ENCODE assay signal across 8 cellular contexts in genomic region chr3:45592830-45593707, GRCh38. TPM values are rescaled to one million over a fixed set of nuclear protein-coding genes. Genes with fewer than 3 reads are reported as not detected.
DNase-seq lines count a peak whose midpoint lies in the region; ATAC-seq and TF ChIP-seq lines count a peak whose summit lies in the region.

No MANE protein-coding gene starts in this region.

- TF ChIP-seq CTCF in C4-2B (conservative IDR thresholded peaks at IDR 0.05) = peak; percentile 91

- peak; percentile 79 for ATAC-seq in left colon
- ATAC-seq in HG03520 (IDR thresholded peaks at IDR 0.05; ENCODE audit: unreplicated experiment) = no peak

- H3K4me3 Mint-ChIP-seq in activated CD4-positive, alpha-beta T cell treated with anti-CD3 and anti-CD28 coated beads, Interleukin-2, amount 10 ng/mL, durations not matched to agents 7 days and 5 days = peak overlapping the region; percentile 73

- peak overlapping the region; percentile 98 for H3K27ac ChIP-seq in C4-2B

- intact Hi-C loops in left colon (cut with DNase I, micrococcal nuclease) = loop anchor here in 1 of 2 donors (5.0 kb wide), 1 partner anchor 64 kb away; no protein-coding TSS in a partner anchor

- CTCF ChIA-PET in HEK293T (lab: Yijun Ruan, JAX) = interaction anchor here (1.1 to 1.2 kb wide), 2 partner anchors 11 to 67 kb away, joined by 4 read pairs; no protein-coding TSS in a partner anchor
- CTCF ChIA-PET in activated CD4-positive, alpha-beta T cell treated with anti-CD3 and anti-CD28 coated beads, Interleukin-2, amount 10 ng/mL, durations not matched to agents 7 days and 5 days (lab: Charles Lee) = no interaction called here

- peaks cover 19% of the 10 kb centered on the region for H3K36me3 Mint-ChIP-seq in activated CD4-positive, alpha-beta T cell treated with anti-CD3 and anti-CD28 coated beads, Interleukin-2, amount 10 ng/mL, durations not matched to agents 7 days and 5 days (ENCODE audit: low read depth)

- POLR2A ChIA-PET in HEK293T (lab: Yijun Ruan, JAX) = interaction anchor here (0.8 kb wide), 1 partner anchor 43 kb away, joined by 3 read pairs; no protein-coding TSS in a partner anchor
- POLR2A ChIA-PET in activated CD4-positive, alpha-beta T cell treated with anti-CD3 and anti-CD28 coated beads, Interleukin-2, amount 10 ng/mL, durations not matched to agents 7 days and 5 days (lab: Charles Lee) = no interaction called here

- H3K9me3 Mint-ChIP-seq in activated CD4-positive, alpha-beta T cell treated with anti-CD3 and anti-CD28 coated beads, Interleukin-2, amount 10 ng/mL, durations not matched to agents 7 days and 5 days = no peaks in the 10 kb centered on the region

- DNase-seq in HEK293T (ENCODE audit: extremely low spot score) = peak; percentile 88
- DNase-seq in NCI-H524 treated with DMSO at 0.1 percent for 48 hours (lab: John Stamatoyannopoulos, UW) = peak; percentile 53
- peak; percentile 76 for DNase-seq in activated CD4-positive, alpha-beta T cell treated with anti-CD3 and anti-CD28 coated beads, Interleukin-2, amount 10 ng/mL, durations not matched to agents 7 days and 5 days
- DNase-seq in dedifferentiated amniotic fluid mesenchymal stem cell (ENCODE audit: extremely low spot score) = peak; percentile 92
- peak; percentile 95 for DNase-seq in left colon
- DNase-seq in stimulated activated CD4-positive, alpha-beta T cell treated with anti-CD3 and anti-CD28 coated beads, Interleukin-15, amount 100 ng/mL, for 48 hours (ENCODE audit: low read depth in 2 of 2) = peak; percentile 47 to 59

- H3K27ac Mint-ChIP-seq in activated CD4-positive, alpha-beta T cell treated with anti-CD3 and anti-CD28 coated beads, Interleukin-2, amount 10 ng/mL, durations not matched to agents 7 days and 5 days = peak overlapping the region; percentile 90

- peaks cover 46% of the 10 kb centered on the region for H3K4me1 Mint-ChIP-seq in activated CD4-positive, alpha-beta T cell treated with anti-CD3 and anti-CD28 coated beads, Interleukin-2, amount 10 ng/mL, durations not matched to agents 7 days and 5 days

- peaks cover 4% of the 10 kb centered on the region for H3K27me3 Mint-ChIP-seq in activated CD4-positive, alpha-beta T cell treated with anti-CD3 and anti-CD28 coated beads, Interleukin-2, amount 10 ng/mL, durations not matched to agents 7 days and 5 days

TF ChIP-seq in HEK293T, 16 proteins besides CTCF, POLR2A, EP300 and RAD21:
- peak; percentile 98 for TF ChIP-seq L3MBTL2 (conservative IDR thresholded peaks at IDR 0.05)
- TF ChIP-seq NFRKB (IDR thresholded peaks at IDR 0.05) = no peak

RNA-seq across cellular contexts. Expression of gene LIMD1, which starts 1.5 kb away (rescaled TPM):
- 10 to 100 TPM; 45.1 to 47.7 TPM for total RNA-seq in activated CD4-positive, alpha-beta T cell treated with anti-CD3 and anti-CD28 coated beads, Interleukin-2, amount 10 ng/mL, durations not matched to agents 7 days and 5 days
- total RNA-seq in left colon = 10 to 100 TPM; 35.0 to 42.6 TPM
